In the genomic region with DNA sequence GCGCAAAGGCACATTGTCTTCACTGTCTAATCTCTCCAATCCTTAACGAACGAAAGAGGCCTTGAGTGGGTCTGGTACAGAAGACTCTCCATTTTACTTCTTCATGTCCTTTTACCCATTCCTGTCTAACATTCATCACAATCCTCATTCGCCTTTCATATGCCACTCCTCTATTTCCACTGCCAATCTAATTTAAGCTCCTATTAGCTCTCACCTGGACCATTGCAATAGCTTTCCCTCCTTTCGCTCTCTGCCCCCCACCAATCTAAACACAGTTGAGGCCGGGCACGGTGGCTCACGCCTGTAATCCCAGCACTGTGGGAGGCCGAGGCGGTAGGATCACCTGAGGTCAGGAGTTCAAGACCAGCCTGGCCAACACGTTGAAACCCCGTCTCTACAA, we compare ENCODE assay signal across 7 cellular contexts. TPM values are rescaled to one million over a fixed set of nuclear protein-coding genes. Genes with fewer than 3 reads are reported as not detected.
DNase-seq lines count a peak whose midpoint lies in the region; ATAC-seq and TF ChIP-seq lines count a peak whose summit lies in the region.

No MANE protein-coding gene starts in this region.

- H3K27ac ChIP-seq in GM23338 (ENCODE audit: low read depth) (no peak overlapping the region), PC-9 (no peak overlapping the region), skeletal muscle tissue (ENCODE audit: low read depth, low read length) (no peak overlapping the region)

- H3K27me3 Mint-ChIP-seq in GM23338 (ENCODE audit: insufficient read depth, low read depth, poor library complexity), result peaks cover 20% of the 10 kb centered on the region

- no peaks in the 10 kb centered on the region for H3K9me3 ChIP-seq in PC-9 (ENCODE audit: insufficient read depth, low read depth)
- no peaks in the 10 kb centered on the region for H3K9me3 ChIP-seq in skeletal muscle tissue (ENCODE audit: control insufficient read depth in 3 of 3, low read length in 3 of 3)

- peaks cover 19% of the 10 kb centered on the region for H3K4me1 Mint-ChIP-seq in GM23338

- DNase-seq in GM23338 (ENCODE audit: low spot score) (no peak), PC-9 (no peak), fibroblast of villous mesenchyme (ENCODE audit: low read depth) (no peak), medulla oblongata (ENCODE audit: extremely low spot score) (no peak), superior temporal gyrus (ENCODE audit: extremely low spot score) (no peak), mucosa of gallbladder (ENCODE audit: low spot score) (no peak)

- H3K4me3 Mint-ChIP-seq in GM23338, result peak overlapping the region; percentile 97

- H3K9me3 Mint-ChIP-seq in GM23338, result no peaks in the 10 kb centered on the region

- H3K27ac Mint-ChIP-seq in GM23338, result peak overlapping the region; percentile 49

- H3K27me3 ChIP-seq in GM23338 (ENCODE audit: insufficient read depth) (peaks cover 14% of the 10 kb centered on the region; the same call in 1 of the 2 replicates), PC-9 (ENCODE audit: insufficient read depth, low read depth) (peaks cover 16% of the 10 kb centered on the region), skeletal muscle tissue (ENCODE audit: control insufficient read depth in 3 of 3, insufficient read depth in 3 of 3, low read length in 3 of 3) (no peaks in the 10 kb centered on the region)

- H2AFZ ChIP-seq in GM23338, result peak overlapping the region; percentile 78; the same call in 1 of the 2 replicates
- peak overlapping the region; percentile 95; the same call in 1 of the 2 replicates for H2AFZ ChIP-seq in PC-9

- peak overlapping the region in 1 of 3 donors; percentile 96 for H3K9ac ChIP-seq in skeletal muscle tissue (ENCODE audit: low read depth in 1 of 3, low read length in 3 of 3)

- intact Hi-C loops in PC-9 (cut with micrococcal nuclease; ENCODE audit: unreplicated experiment), result no loop called here

- peaks cover 4% of the 10 kb centered on the region; the same call in 1 of the 3 replicates for H3K36me3 Mint-ChIP-seq in GM23338 (ENCODE audit: low read depth)

- peaks cover 17% of the 10 kb centered on the region for H3K4me1 ChIP-seq in GM23338 (ENCODE audit: insufficient read depth)
- peaks cover 10% of the 10 kb centered on the region for H3K4me1 ChIP-seq in PC-9 (replicated peaks; ENCODE audit: insufficient read depth)
- peaks cover 14 to 25% (median 22%) of the 10 kb centered on the region in 3 donors for H3K4me1 ChIP-seq in skeletal muscle tissue (ENCODE audit: control insufficient read depth in 3 of 3, insufficient read depth in 3 of 3, low read length in 3 of 3)

- H4K20me1 ChIP-seq in GM23338 (replicated peaks; ENCODE audit: insufficient read depth) (peaks cover 17% of the 10 kb centered on the region), PC-9 (ENCODE audit: insufficient read depth) (no peaks in the 10 kb centered on the region)

- BruUV-seq in PC-9 (replicated peaks; lab: Mats Ljungman, UMichigan), result TSS peak; percentile 84

- no peak for ATAC-seq in GM23338

- no peaks in the 10 kb centered on the region for H3K9me2 ChIP-seq in GM23338 (ENCODE audit: insufficient read depth)
- no peaks in the 10 kb centered on the region for H3K9me2 ChIP-seq in PC-9 (ENCODE audit: insufficient read depth)

- no peaks in the 10 kb centered on the region for H3F3A ChIP-seq in GM23338 (replicated peaks; ENCODE audit: low read depth)
- peaks cover 6% of the 10 kb centered on the region; the same call in 1 of the 2 replicates for H3F3A ChIP-seq in PC-9 (ENCODE audit: insufficient read depth, low read depth)

- H3K36me3 ChIP-seq in GM23338 (ENCODE audit: insufficient read depth) (no peaks in the 10 kb centered on the region), PC-9 (ENCODE audit: low read depth) (no peaks in the 10 kb centered on the region), skeletal muscle tissue (ENCODE audit: control insufficient read depth in 3 of 3, insufficient read depth in 3 of 3, low read length in 3 of 3) (no peaks in the 10 kb centered on the region)

- POLR2A ChIA-PET in PC-9 (lab: Charles Lee; ENCODE audit: unreplicated experiment), result no interaction called here

- CTCF ChIA-PET in PC-9 (lab: Charles Lee), result no interaction called here

- H3K4me3 ChIP-seq in GM23338, result peak overlapping the region; percentile 93
- no peak overlapping the region; the same call in 1 of the 2 replicates for H3K4me3 ChIP-seq in PC-9
- H3K4me3 ChIP-seq in fibroblast of villous mesenchyme (ENCODE audit: low read depth, low read length), result peak overlapping the region; percentile 89
- H3K4me3 ChIP-seq in skeletal muscle tissue (ENCODE audit: low read length in 3 of 3), result peak overlapping the region in 2 of 3 donors; percentile 92 to 97

- H3K79me2 ChIP-seq in GM23338 (replicated peaks; ENCODE audit: insufficient read depth) (peaks cover 40% of the 10 kb centered on the region), PC-9 (ENCODE audit: low read depth) (peaks cover 34% of the 10 kb centered on the region)

- TF ChIP-seq CTCF in GM23338 (conservative IDR thresholded peaks at IDR 0.05; ENCODE audit: low read depth in 2 of 2) (no peak), PC-9 (conservative IDR thresholded peaks at IDR 0.05) (no peak), fibroblast of villous mesenchyme (IDR thresholded peaks at IDR 0.05; ENCODE audit: insufficient read depth, low read depth, low read length) (no peak)

- peak overlapping the region; percentile 73 for H3K4me2 ChIP-seq in GM23338
- H3K4me2 ChIP-seq in PC-9, result peak overlapping the region; percentile 91

TF ChIP-seq in GM23338, 12 proteins besides CTCF, POLR2A, EP300 and RAD21:
- TF ChIP-seq JUNB (IDR thresholded peaks at IDR 0.05; ENCODE audit: unreplicated experiment), result no peak
- TF ChIP-seq EZH2 (IDR thresholded peaks at IDR 0.05; ENCODE audit: low read depth, unreplicated experiment), result no peak
- TF ChIP-seq ZNF114 (CRISPR knock-in tag; IDR thresholded peaks at IDR 0.05), result no peak
- no peak for TF ChIP-seq CREB1 (CRISPR knock-in tag; IDR thresholded peaks at IDR 0.05; ENCODE audit: low read depth)
- TF ChIP-seq NANOG (IDR thresholded peaks at IDR 0.05; ENCODE audit: borderline replicate concordance), result no peak
- TF ChIP-seq, protein P1, sequence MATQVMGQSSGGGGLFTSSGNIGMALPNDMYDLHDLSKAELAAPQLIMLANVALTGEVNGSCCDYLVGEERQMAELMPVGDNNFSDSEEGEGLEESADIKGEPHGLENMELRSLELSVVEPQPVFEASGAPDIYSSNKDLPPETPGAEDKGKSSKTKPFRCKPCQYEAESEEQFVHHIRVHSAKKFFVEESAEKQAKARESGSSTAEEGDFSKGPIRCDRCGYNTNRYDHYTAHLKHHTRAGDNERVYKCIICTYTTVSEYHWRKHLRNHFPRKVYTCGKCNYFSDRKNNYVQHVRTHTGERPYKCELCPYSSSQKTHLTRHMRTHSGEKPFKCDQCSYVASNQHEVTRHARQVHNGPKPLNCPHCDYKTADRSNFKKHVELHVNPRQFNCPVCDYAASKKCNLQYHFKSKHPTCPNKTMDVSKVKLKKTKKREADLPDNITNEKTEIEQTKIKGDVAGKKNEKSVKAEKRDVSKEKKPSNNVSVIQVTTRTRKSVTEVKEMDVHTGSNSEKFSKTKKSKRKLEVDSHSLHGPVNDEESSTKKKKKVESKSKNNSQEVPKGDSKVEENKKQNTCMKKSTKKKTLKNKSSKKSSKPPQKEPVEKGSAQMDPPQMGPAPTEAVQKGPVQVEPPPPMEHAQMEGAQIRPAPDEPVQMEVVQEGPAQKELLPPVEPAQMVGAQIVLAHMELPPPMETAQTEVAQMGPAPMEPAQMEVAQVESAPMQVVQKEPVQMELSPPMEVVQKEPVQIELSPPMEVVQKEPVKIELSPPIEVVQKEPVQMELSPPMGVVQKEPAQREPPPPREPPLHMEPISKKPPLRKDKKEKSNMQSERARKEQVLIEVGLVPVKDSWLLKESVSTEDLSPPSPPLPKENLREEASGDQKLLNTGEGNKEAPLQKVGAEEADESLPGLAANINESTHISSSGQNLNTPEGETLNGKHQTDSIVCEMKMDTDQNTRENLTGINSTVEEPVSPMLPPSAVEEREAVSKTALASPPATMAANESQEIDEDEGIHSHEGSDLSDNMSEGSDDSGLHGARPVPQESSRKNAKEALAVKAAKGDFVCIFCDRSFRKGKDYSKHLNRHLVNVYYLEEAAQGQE (IDR thresholded peaks at IDR 0.05; ENCODE audit: unreplicated experiment), result no peak
- TF ChIP-seq ZNF331 (CRISPR knock-in tag; IDR thresholded peaks at IDR 0.05; ENCODE audit: low read depth), result no peak

RNA-seq across cellular contexts. Expression of a gene that starts 6.3 kb away (rescaled TPM):
- 0.10 TPM in 1 of 2 replicates, not detected in the other for total RNA-seq in GM23338 (2014; rRNA removed; shearing (Covaris generic))
- polyA plus RNA-seq in GM23338 (2016; fragmentation: Nextera tagmentation; extraction: Ambion mirVana), result not detected in 2 replicates
- not detected in 2 replicates for total RNA-seq in PC-9 (2021)
- total RNA-seq in fibroblast of villous mesenchyme, result not detected in 2 replicates
- 1.0 TPM for total RNA-seq in skeletal muscle tissue
- not detected for total RNA-seq in mucosa of gallbladder

RNA-seq across cellular contexts. Expression of a gene that starts 11.4 kb away (rescaled TPM):
- total RNA-seq in GM23338 (2014; rRNA removed; shearing (Covaris generic)), result 1.9 and 2.1 TPM in 2 replicates
- polyA plus RNA-seq in GM23338 (2016; fragmentation: Nextera tagmentation; extraction: Ambion mirVana), result 1.5 and 2.3 TPM in 2 replicates
- total RNA-seq in PC-9 (2021), result 4.7 and 5.8 TPM in 2 replicates
- total RNA-seq in fibroblast of villous mesenchyme, result 6.4 and 7.3 TPM in 2 replicates
- 4.7 TPM for total RNA-seq in skeletal muscle tissue
- 7.5 TPM for total RNA-seq in mucosa of gallbladder

RNA-seq across cellular contexts. Expression of a gene that starts 20.2 kb away (rescaled TPM):
- 119 and 144 TPM in 2 replicates for total RNA-seq in GM23338 (2014; rRNA removed; shearing (Covaris generic))
- polyA plus RNA-seq in GM23338 (2016; fragmentation: Nextera tagmentation; extraction: Ambion mirVana), result 82.1 and 89.7 TPM in 2 replicates
- total RNA-seq in PC-9 (2021) (153 and 186 TPM in 2 replicates), fibroblast of villous mesenchyme (86.7 and 97.6 TPM in 2 replicates), skeletal muscle tissue (45.4 TPM), mucosa of gallbladder (162 TPM)

RNA-seq across cellular contexts. Expression of a gene that starts 29.5 kb away (rescaled TPM):
- total RNA-seq in GM23338 (2014; rRNA removed; shearing (Covaris generic)), result not detected in 2 replicates
- polyA plus RNA-seq in GM23338 (2016; fragmentation: Nextera tagmentation; extraction: Ambion mirVana), result not detected in 2 replicates
- total RNA-seq in PC-9 (2021), result not detected in 2 replicates
- not detected in 2 replicates for total RNA-seq in fibroblast of villous mesenchyme
- 0.52 TPM for total RNA-seq in skeletal muscle tissue
- total RNA-seq in mucosa of gallbladder, result 3.3 TPM
